In genomic region chr11:6682936-6683861, GRCh38 we compare ENCODE assay signal across 8 cellular contexts. TPM values are rescaled to one million over a fixed set of nuclear protein-coding genes. Genes with fewer than 3 reads are reported as not detected.
DNase-seq lines count a peak whose midpoint lies in the region; ATAC-seq, FAIRE-seq and TF ChIP-seq lines count a peak whose summit lies in the region.

TSS of gene MRPL17 (minus strand) at chr11:6683340. CDS start at chr11:6683296, 44 bp downstream.

- H3K27me3 ChIP-seq in OCI-LY1 (ENCODE audit: insufficient read depth, low read length) = no peaks in the 10 kb centered on the region

- H3K9me3 ChIP-seq in OCI-LY1 (ENCODE audit: low read length) (no peaks in the 10 kb centered on the region), mesodermal cell (ENCODE audit: control insufficient read depth, low read length) (no peaks in the 10 kb centered on the region)

- TF ChIP-seq CTCF in OCI-LY1 (IDR thresholded peaks at IDR 0.05; ENCODE audit: low read length) = peak; percentile 86

- peak within 1 kb of the TSS; percentile 68 for H2AFZ ChIP-seq in OCI-LY1 (ENCODE audit: low read length)

- peak within 1 kb of the TSS; percentile 86 for H3K4me2 ChIP-seq in OCI-LY1 (ENCODE audit: low read length)

- peaks cover 21% of the 10 kb centered on the region for H3K4me1 ChIP-seq in OCI-LY1 (ENCODE audit: insufficient read depth, low read length, severe bottlenecking)
- peaks cover 9% of the 10 kb centered on the region for H3K4me1 ChIP-seq in mesodermal cell (ENCODE audit: control insufficient read depth, insufficient read depth, low read length, poor library complexity, severe bottlenecking)

- H3K36me3 ChIP-seq in OCI-LY1 (ENCODE audit: insufficient read depth, low read length) (peaks cover 32% of the 10 kb centered on the region), mesodermal cell (ENCODE audit: control insufficient read depth, insufficient read depth, low read length) (peaks cover 24% of the 10 kb centered on the region)

- H3K27ac ChIP-seq in OCI-LY1 (ENCODE audit: low read depth, low read length, poor library complexity, severe bottlenecking) = peak within 1 kb of the TSS; percentile 37
- peak within 1 kb of the TSS; percentile 88 for H3K27ac ChIP-seq in mesodermal cell (ENCODE audit: low read depth, low read length, severe bottlenecking)

- peaks cover 20% of the 10 kb centered on the region for H3K79me2 ChIP-seq in OCI-LY1 (ENCODE audit: insufficient read depth, low read length)

- ATAC-seq in GM21515 (IDR thresholded peaks at IDR 0.05; ENCODE audit: unreplicated experiment) = peak; percentile 95

- H3K9ac ChIP-seq in OCI-LY1 (ENCODE audit: low read length) = peak within 1 kb of the TSS; percentile 94

- no peaks in the 10 kb centered on the region for H3K9me2 ChIP-seq in OCI-LY1 (ENCODE audit: low read depth, low read length)

- WGBS in mesodermal cell (ENCODE audit: insufficient coverage in 2 of 2), 2 experiments = 1% methylated on average over 53 to 67 of the region's 70 CpGs

- no peaks in the 10 kb centered on the region for H3F3A ChIP-seq in OCI-LY1 (ENCODE audit: insufficient read depth, low read length)

- peak within 1 kb of the TSS; percentile 90 for H3K4me3 ChIP-seq in OCI-LY1 (ENCODE audit: low read depth, low read length, poor library complexity, severe bottlenecking)
- peak within 1 kb of the TSS; percentile 83 for H3K4me3 ChIP-seq in mesodermal cell (ENCODE audit: extremely low read depth, insufficient read depth, low read length, poor library complexity, severe bottlenecking)

- DNase-seq in DMS 273 treated with DMSO at 0.1 percent for 48 hours (lab: John Stamatoyannopoulos, UW) = peak; percentile 92
- DNase-seq in HuH-7 (ENCODE audit: low spot score) = peak; percentile 93
- peak; percentile 98 for DNase-seq in activated CD8-positive, alpha-beta memory T cell treated with anti-CD3 and anti-CD28 coated beads, Interleukin-2, amount 50 U/mL, for 4 hours
- DNase-seq in stimulated activated CD8-positive, alpha-beta memory T cell treated with anti-CD3 and anti-CD28 coated beads, Interleukin-15, amount 100 ng/mL, for 4 hours (ENCODE audit: low read depth in 2 of 2) = peak; percentile 98

- peak; percentile 96 for FAIRE-seq in endometrium (lab: Jason Lieb, UNC)

- H4K20me1 ChIP-seq in OCI-LY1 (ENCODE audit: insufficient read depth, low read length) = no peaks in the 10 kb centered on the region

RNA-seq across cellular contexts. Expression of gene MRPL17, which starts in this region (rescaled TPM):
- 58.0 TPM for polyA plus RNA-seq in mesodermal cell (2013, experiment 1 of 2)
- polyA plus RNA-seq in mesodermal cell (2013, experiment 2 of 2) = 48.8 TPM

Comparison
In these comparisons a context has a peak if more than half of its experiments do, and no peak if none do; other contexts are left out.
1. Peak in every context shown above with its lines: DNase-seq, ATAC-seq, H3K4me3 ChIP-seq and H3K27ac ChIP-seq.